Comparison of ENCODE assay signal across 8 cellular contexts in genomic region chr3:55485208-55485791, GRCh38. TPM values are rescaled to one million over a fixed set of nuclear protein-coding genes. Genes with fewer than 3 reads are reported as not detected.
A peak's percentile ranks its signal among the peaks of the same experiment; 100 is the strongest.
DNase-seq lines count a peak whose midpoint lies in the region; ATAC-seq lines count a peak whose summit lies in the region.

No MANE protein-coding gene starts in this region.

- H3K27me3 Mint-ChIP-seq in activated T-cell treated with anti-CD3 and anti-CD28 coated beads, Interleukin-2, amount 50 U/mL, for 24 hours: peaks cover 92% of the 10 kb centered on the region
- peaks cover 92% of the 10 kb centered on the region for H3K27me3 Mint-ChIP-seq in activated naive CD8-positive, alpha-beta T cell treated with anti-CD3 and anti-CD28 coated beads, Interleukin-2, amount 10 ng/mL, durations not matched to agents 7 days and 5 days

- DNase-seq in activated T-cell treated with anti-CD3 and anti-CD28 coated beads, Interleukin-2, amount 50 U/mL, for 24 hours: peak; percentile 50
- DNase-seq in activated T-cell treated with anti-CD3 and anti-CD28 coated beads, Interleukin-2, amount 50 U/mL, for 1 hour: no peak
- DNase-seq in NCI-H345 (lab: John Stamatoyannopoulos, UW) (peak; percentile 72), cardiac septum (ENCODE audit: low spot score) (peak; percentile 85), posterior cingulate gyrus (peak; percentile 68 to 97 (median 79)), HPDE6-E6E7 (ENCODE audit: extremely low spot score) (no peak)
- DNase-seq in activated naive CD8-positive, alpha-beta T cell treated with anti-CD3 and anti-CD28 coated beads, Interleukin-2, amount 10 ng/mL, durations not matched to agents 7 days and 5 days: peak; percentile 64

- H3K9me3 Mint-ChIP-seq in activated T-cell treated with anti-CD3 and anti-CD28 coated beads, Interleukin-2, amount 50 U/mL, for 24 hours: peaks cover 3% of the 10 kb centered on the region
- no peaks in the 10 kb centered on the region for H3K9me3 Mint-ChIP-seq in activated naive CD8-positive, alpha-beta T cell treated with anti-CD3 and anti-CD28 coated beads, Interleukin-2, amount 10 ng/mL, durations not matched to agents 7 days and 5 days

- H3K4me1 Mint-ChIP-seq in activated T-cell treated with anti-CD3 and anti-CD28 coated beads, Interleukin-2, amount 50 U/mL, for 24 hours (ENCODE audit: low read depth): peaks cover 33% of the 10 kb centered on the region
- H3K4me1 Mint-ChIP-seq in activated naive CD8-positive, alpha-beta T cell treated with anti-CD3 and anti-CD28 coated beads, Interleukin-2, amount 10 ng/mL, durations not matched to agents 7 days and 5 days: peaks cover 21% of the 10 kb centered on the region

- H3K4me3 Mint-ChIP-seq in activated T-cell treated with anti-CD3 and anti-CD28 coated beads, Interleukin-2, amount 50 U/mL, for 24 hours: no peak overlapping the region
- H3K4me3 Mint-ChIP-seq in activated naive CD8-positive, alpha-beta T cell treated with anti-CD3 and anti-CD28 coated beads, Interleukin-2, amount 10 ng/mL, durations not matched to agents 7 days and 5 days: no peak overlapping the region

- intact Hi-C loops in cardiac septum (cut with DNase I) (loop anchor here (2.0 to 10.0 kb wide), 4 partner anchors 87 to 766 kb away; no protein-coding TSS in a partner anchor), posterior cingulate gyrus (cut with DNase I) (loop anchor here (1.0 to 10.0 kb wide), 5 partner anchors 260 to 1070 kb away; partner anchors contain the start of gene CCDC66)

- no peak overlapping the region for H3K27ac Mint-ChIP-seq in activated T-cell treated with anti-CD3 and anti-CD28 coated beads, Interleukin-2, amount 50 U/mL, for 24 hours
- no peak overlapping the region for H3K27ac Mint-ChIP-seq in activated naive CD8-positive, alpha-beta T cell treated with anti-CD3 and anti-CD28 coated beads, Interleukin-2, amount 10 ng/mL, durations not matched to agents 7 days and 5 days

- H3K36me3 Mint-ChIP-seq in activated T-cell treated with anti-CD3 and anti-CD28 coated beads, Interleukin-2, amount 50 U/mL, for 24 hours (ENCODE audit: low read depth): no peaks in the 10 kb centered on the region
- H3K36me3 Mint-ChIP-seq in activated naive CD8-positive, alpha-beta T cell treated with anti-CD3 and anti-CD28 coated beads, Interleukin-2, amount 10 ng/mL, durations not matched to agents 7 days and 5 days: peaks cover 2% of the 10 kb centered on the region

- ATAC-seq in HG02884 (IDR thresholded peaks at IDR 0.05; ENCODE audit: unreplicated experiment): peak; percentile 60
- peak; percentile 50 for ATAC-seq in activated naive CD8-positive, alpha-beta T cell treated with anti-CD3 and anti-CD28 coated beads, Interleukin-2, amount 10 ng/mL, durations not matched to agents 7 days and 5 days (ENCODE audit: low read depth)

- POLR2A ChIA-PET in activated naive CD8-positive, alpha-beta T cell treated with anti-CD3 and anti-CD28 coated beads, Interleukin-2, amount 10 ng/mL, durations not matched to agents 7 days and 5 days (lab: Charles Lee): no interaction called here

RNA-seq across cellular contexts. Expression of gene WNT5A, which starts 1.8 kb away (rescaled TPM):
- not detected for total RNA-seq in activated naive CD8-positive, alpha-beta T cell treated with anti-CD3 and anti-CD28 coated beads, Interleukin-2, amount 10 ng/mL, durations not matched to agents 7 days and 5 days
- total RNA-seq in cardiac septum: 0.92 TPM

Comparison
In these comparisons a context has a peak if more than half of its experiments do, and no peak if none do; other contexts are left out.
1. DNase-seq: peak in activated T-cell treated with anti-CD3 and anti-CD28 coated beads, Interleukin-2, amount 50 U/mL, for 24 hours (single experiment), NCI-H345 (single experiment), activated naive CD8-positive, alpha-beta T cell treated with anti-CD3 and anti-CD28 coated beads, Interleukin-2, amount 10 ng/mL, durations not matched to agents 7 days and 5 days (single experiment), cardiac septum (single experiment) and posterior cingulate gyrus (10 of 10); none in activated T-cell treated with anti-CD3 and anti-CD28 coated beads, Interleukin-2, amount 50 U/mL, for 1 hour (single experiment) and HPDE6-E6E7 (single experiment).